Comparison of ENCODE assay signal across 13 cellular contexts in the genomic region with DNA sequence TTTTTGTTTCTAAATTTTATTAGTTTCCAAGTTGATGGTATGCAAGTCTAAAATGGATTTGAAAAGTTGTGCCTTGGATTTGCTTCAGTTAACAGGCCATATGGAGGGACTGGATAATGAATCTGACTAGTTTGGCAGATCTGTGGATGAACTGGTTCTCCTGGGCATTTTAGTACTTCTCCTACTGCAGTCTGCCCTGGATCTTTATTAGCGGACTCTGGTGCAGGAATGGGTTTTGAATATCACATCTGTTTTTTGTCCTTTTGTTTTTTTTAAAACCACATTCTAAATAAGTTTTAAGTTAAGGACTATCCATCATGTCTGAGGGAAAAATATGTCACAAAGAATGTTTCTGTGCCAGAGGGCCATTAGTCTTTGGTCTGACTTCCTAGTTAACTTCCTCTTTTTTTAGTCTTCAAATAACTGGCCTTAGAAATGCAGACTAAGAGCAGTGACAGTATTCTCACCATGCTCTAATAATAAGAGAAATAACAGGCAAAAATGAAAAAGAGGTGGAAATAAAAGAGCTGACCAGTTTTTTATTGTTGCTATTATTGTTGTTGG. TPM values are rescaled to one million over a fixed set of nuclear protein-coding genes. Genes with fewer than 3 reads are reported as not detected.
DNase-seq lines count a peak whose midpoint lies in the region; ATAC-seq, FAIRE-seq and TF ChIP-seq lines count a peak whose summit lies in the region.
"Had no signal": no experiment of that assay in that cellular context is flagged by ENCODE, and none has a peak within 500 bp of the region (broad histone marks: within the 10 kb centered on the region; RNA-seq: fewer than 3 reads in every experiment).

No MANE protein-coding gene starts in this region.

- H3K9me1 ChIP-seq in endothelial cell of umbilical vein (replicated peaks; ENCODE audit: control insufficient read depth, extremely low read depth, insufficient read depth, low read length), result no peaks in the 10 kb centered on the region

- H3K4me3 ChIP-seq in NB4 (ENCODE audit: low read depth, low read length) (no peak overlapping the region), endothelial cell of umbilical vein (replicated peaks in 1 of 3; ENCODE audit: insufficient read depth in 1 of 3, low read depth in 1 of 3, low read length in 3 of 3) (no peak overlapping the region)
- H3K4me3 ChIP-seq in effector memory CD4-positive, alpha-beta T cell (ENCODE audit: insufficient read depth, low read depth, low read length, poor library complexity, severe bottlenecking), result no peak overlapping the region
- H3K4me3 ChIP-seq: SJSA1, uterus had no signal

- dilution Hi-C loops in endothelial cell of umbilical vein (cut with MboI; ENCODE audit: extremely low pct_ligation_motif_present, low sequenced_read_pairs), result no loop called here

- TF ChIP-seq POLR2A in NB4 (IDR thresholded peaks at IDR 0.05; ENCODE audit: extremely low read depth, insufficient read length) (no peak), endothelial cell of umbilical vein (IDR thresholded peaks at IDR 0.05; ENCODE audit: low read depth, low read length) (no peak)

- CTCF ChIA-PET in endothelial cell of umbilical vein (lab: Charles Lee), result no interaction called here

- POLR2A ChIA-PET in endothelial cell of umbilical vein (lab: Charles Lee), result no interaction called here

- no peaks in the 10 kb centered on the region for H4K20me1 ChIP-seq in endothelial cell of umbilical vein (replicated peaks; ENCODE audit: control insufficient read depth, extremely low read depth, insufficient read depth, low read length)

- H3K4me2 ChIP-seq in endothelial cell of umbilical vein (ENCODE audit: insufficient read depth, low read length), result no peak overlapping the region

- no peak for FAIRE-seq in endothelial cell of umbilical vein (lab: Jason Lieb, UNC)

- H3K79me2 ChIP-seq in endothelial cell of umbilical vein (ENCODE audit: control insufficient read depth, insufficient read depth, low read length), result no peaks in the 10 kb centered on the region

- H2AFZ ChIP-seq in endothelial cell of umbilical vein (ENCODE audit: low read depth, low read length), result no peak overlapping the region

- BruUV-seq in endothelial cell of umbilical vein (replicated peaks; lab: Mats Ljungman, UMichigan), result no TSS peak

- H3K27me3 ChIP-seq in endothelial cell of umbilical vein (ENCODE audit: control insufficient read depth in 2 of 2, insufficient read depth in 2 of 2, low read length in 2 of 2), result no peaks in the 10 kb centered on the region
- no peaks in the 10 kb centered on the region for H3K27me3 ChIP-seq in effector memory CD4-positive, alpha-beta T cell (replicated peaks; ENCODE audit: control insufficient read depth, insufficient read depth, low read length, poor library complexity, severe bottlenecking)
- H3K27me3 ChIP-seq: SJSA1, uterus had no signal

- intact Hi-C loops in endothelial cell of umbilical vein (cut with micrococcal nuclease), result no loop called here

- peaks cover 14% of the 10 kb centered on the region for H3K4me1 ChIP-seq in endothelial cell of umbilical vein (ENCODE audit: control insufficient read depth, extremely low read depth, insufficient read depth, low read length)
- no peaks in the 10 kb centered on the region for H3K4me1 ChIP-seq in effector memory CD4-positive, alpha-beta T cell (ENCODE audit: control insufficient read depth, insufficient read depth, low read length, poor library complexity, severe bottlenecking)
- H3K4me1 ChIP-seq: SJSA1, uterus had no signal

- ATAC-seq in GM18499 (IDR thresholded peaks at IDR 0.05; ENCODE audit: insufficient read depth, unreplicated experiment) (peak; percentile 59), HG02678 (IDR thresholded peaks at IDR 0.05; ENCODE audit: unreplicated experiment) (peak; percentile 67), HG03045 (IDR thresholded peaks at IDR 0.05; ENCODE audit: unreplicated experiment) (no peak)
- no peak for ATAC-seq in activated CD4-positive, CD25-positive, alpha-beta regulatory T cell treated with anti-CD3 and anti-CD28 coated beads, Interleukin-2, amount 50 U/mL, for 24 hours

- DNase-seq in NB4 (ENCODE audit: low read depth) (peak; percentile 53), endothelial cell of umbilical vein (ENCODE audit: low read depth, low spot score) (peak; percentile 53), RKO (ENCODE audit: low spot score) (no peak)
- DNase-seq in effector memory CD4-positive, alpha-beta T cell, result no peak
- DNase-seq: activated CD4-positive, alpha-beta T cell treated with anti-CD3 and anti-CD28 coated beads, Interleukin-2, amount 50 U/mL, for 48 hours; activated naive CD4-positive, alpha-beta T cell; uterus had no signal

- H3K36me3 ChIP-seq in endothelial cell of umbilical vein (ENCODE audit: control insufficient read depth in 2 of 2, extremely low read depth in 1 of 2, insufficient read depth in 2 of 2, low read length in 2 of 2), result no peaks in the 10 kb centered on the region
- peaks cover 8% of the 10 kb centered on the region for H3K36me3 ChIP-seq in effector memory CD4-positive, alpha-beta T cell (ENCODE audit: control insufficient read depth, insufficient read depth, low read length)
- H3K36me3 ChIP-seq: uterus had no signal

- no peak overlapping the region for H3K9ac ChIP-seq in endothelial cell of umbilical vein (replicated peaks; ENCODE audit: extremely low read depth, insufficient read depth, low read length)

- no peak for TF ChIP-seq CTCF in NB4 (IDR thresholded peaks at IDR 0.05; ENCODE audit: low read depth, low read length)
- TF ChIP-seq CTCF in endothelial cell of umbilical vein (IDR thresholded peaks at IDR 0.05; ENCODE audit: extremely low read depth in 1 of 2, insufficient read depth in 1 of 2, low read depth in 1 of 2, low read length in 2 of 2), result no peak

- H3K27ac ChIP-seq in endothelial cell of umbilical vein (ENCODE audit: insufficient read depth, low read depth, low read length), result no peak overlapping the region
- H3K27ac ChIP-seq in effector memory CD4-positive, alpha-beta T cell (ENCODE audit: insufficient read depth, low read length, poor library complexity, severe bottlenecking), result no peak overlapping the region
- H3K27ac ChIP-seq: C4-2B, SJSA1, uterus had no signal

- H3K9me3 ChIP-seq in endothelial cell of umbilical vein (replicated peaks; ENCODE audit: control insufficient read depth, insufficient read depth, low read length), result no peaks in the 10 kb centered on the region
- H3K9me3 ChIP-seq in effector memory CD4-positive, alpha-beta T cell (ENCODE audit: control insufficient read depth, low read length), result no peaks in the 10 kb centered on the region
- H3K9me3 ChIP-seq: SJSA1, uterus had no signal

TF ChIP-seq in endothelial cell of umbilical vein, 7 proteins besides CTCF, POLR2A, EP300 and RAD21:
- TF ChIP-seq GATA2 (IDR thresholded peaks at IDR 0.05; ENCODE audit: insufficient read depth, insufficient read length, low read depth, low read length), result no peak
- TF ChIP-seq MYC (IDR thresholded peaks at IDR 0.05; ENCODE audit: low read depth, low read length), result no peak
- TF ChIP-seq JUN (IDR thresholded peaks at IDR 0.05; ENCODE audit: borderline replicate concordance, insufficient read depth, insufficient read length, low read depth), result no peak
- TF ChIP-seq EZH2 (IDR thresholded peaks at IDR 0.05; ENCODE audit: borderline replicate concordance, low read depth, low read length, severe bottlenecking), result no peak
- TF ChIP-seq MAX (IDR thresholded peaks at IDR 0.05; ENCODE audit: insufficient read depth, insufficient read length), result no peak
- TF ChIP-seq FOS (IDR thresholded peaks at IDR 0.05; ENCODE audit: borderline replicate concordance, insufficient read depth, low read length), result no peak
- no peak for TF ChIP-seq POLR2AphosphoS5 (IDR thresholded peaks at IDR 0.05; ENCODE audit: insufficient read depth, low read depth, low read length)

RNA-seq across cellular contexts. Expression of gene DCK, which starts 13.9 kb away (rescaled TPM):
- 18.0 and 19.9 TPM in 2 replicates for total RNA-seq in endothelial cell of umbilical vein
- polyA plus RNA-seq in endothelial cell of umbilical vein, result 3.7 and 4.8 TPM in 2 replicates
- 6.4 and 6.6 TPM in 2 replicates for polyA plus RNA-seq in endothelial cell of umbilical vein (2011; cell fraction: cytosol; rRNA removed)
- polyA plus RNA-seq in endothelial cell of umbilical vein (2011; cell fraction: nucleus; rRNA removed), result 3.7 and 5.9 TPM in 2 replicates
- polyA plus RNA-seq in endothelial cell of umbilical vein (2012), result 9.8 and 13.9 TPM in 2 replicates
- polyA minus RNA-seq in endothelial cell of umbilical vein, result 2.5 and 2.7 TPM in 2 replicates
- 9.3 TPM for polyA minus RNA-seq in endothelial cell of umbilical vein (2011; cell fraction: cytosol; rRNA and poly(A)+ RNA removed)
- 3.8 and 4.3 TPM in 2 replicates for polyA minus RNA-seq in endothelial cell of umbilical vein (2011; cell fraction: nucleus; rRNA and poly(A)+ RNA removed)

Comparison
In these comparisons a context has a peak if more than half of its experiments do, and no peak if none do; other contexts are left out.
1. ATAC-seq: peak in GM18499 (single experiment) and HG02678 (single experiment); none in activated CD4-positive, CD25-positive, alpha-beta regulatory T cell treated with anti-CD3 and anti-CD28 coated beads, Interleukin-2, amount 50 U/mL, for 24 hours (0 of 2) and HG03045 (single experiment).
2. DNase-seq: peak in NB4 (single experiment) and endothelial cell of umbilical vein (single experiment); none in effector memory CD4-positive, alpha-beta T cell (0 of 3) and RKO (single experiment).